8 cellular contexts compared by ENCODE assay signal in the genomic region with DNA sequence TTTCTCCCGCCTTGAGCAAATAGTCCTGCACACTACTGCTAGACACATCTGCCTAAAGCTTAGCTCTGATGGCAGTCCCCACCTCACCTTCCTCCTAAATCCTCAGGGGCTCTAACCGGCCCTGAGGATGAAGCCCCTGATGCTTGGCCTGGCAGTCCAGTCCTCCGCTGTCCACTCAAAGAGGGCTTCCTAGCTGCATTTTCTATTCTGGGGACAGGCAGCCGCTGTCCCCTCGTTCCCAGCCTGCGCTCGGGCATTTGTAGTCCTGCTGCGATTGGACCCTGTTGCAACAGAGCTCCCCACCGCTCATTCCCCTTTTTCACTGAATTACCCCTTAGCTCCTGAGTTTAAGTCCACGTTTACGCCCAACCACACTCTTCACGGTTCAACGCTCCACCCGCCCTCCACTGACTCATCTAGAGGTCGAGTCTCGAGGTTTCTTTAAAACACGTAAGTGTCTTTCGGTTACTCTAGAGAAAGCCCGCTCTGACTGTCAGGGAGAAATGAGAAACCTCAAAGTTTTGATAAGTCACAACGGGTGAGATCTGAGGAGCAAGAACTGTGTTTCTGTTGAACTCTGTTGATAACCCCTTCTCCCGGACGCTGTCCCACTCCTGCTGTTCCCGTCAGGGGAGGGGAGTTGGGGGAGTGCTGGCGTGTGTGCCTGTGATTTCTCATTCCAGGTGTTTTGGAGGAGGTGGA. TPM values are rescaled to one million over a fixed set of nuclear protein-coding genes. Genes with fewer than 3 reads are reported as not detected.
DNase-seq lines count a peak whose midpoint lies in the region; ATAC-seq, FAIRE-seq and TF ChIP-seq lines count a peak whose summit lies in the region.

No MANE protein-coding gene starts in this region.

- CTCF ChIA-PET in activated CD8-positive, alpha-beta memory T cell treated with anti-CD3 and anti-CD28 coated beads, Interleukin-2, amount 10 ng/mL, durations not matched to agents 7 days and 5 days (lab: Charles Lee): interaction anchor here (0.7 to 14.0 kb wide), 50 partner anchors 9 to 277 kb away, joined by 3 to 447 read pairs (median 6); a partner anchor contains a TSS

- peak overlapping the region; percentile 15 to 20 for H3K4me3 ChIP-seq in foreskin fibroblast (ENCODE audit: low read depth in 1 of 2, low read length in 2 of 2)

- TF ChIP-seq CTCF in foreskin fibroblast (IDR thresholded peaks at IDR 0.05; ENCODE audit: low read depth, low read length): no peak

- FAIRE-seq in frontal cortex (lab: Jason Lieb, UNC): no peak

- DNase-seq in Daoy (ENCODE audit: low read depth) (peak; percentile 83), NAMALWA (ENCODE audit: low spot score) (peak; percentile 65), foreskin fibroblast (peak in 1 of 2 donors; percentile 28), NCI-H1694 (lab: John Stamatoyannopoulos, UW) (no peak), frontal cortex (ENCODE audit: low spot score in 2 of 2) (no peak)
- peak; percentile 92 for DNase-seq in activated CD8-positive, alpha-beta memory T cell treated with anti-CD3 and anti-CD28 coated beads, Interleukin-2, amount 10 ng/mL, durations not matched to agents 7 days and 5 days
- peak; percentile 64 to 73 for DNase-seq in stimulated activated CD4-positive, alpha-beta T cell treated with anti-CD3 and anti-CD28 coated beads, Interleukin-2, amount 100 ng/mL, for 48 hours

- peaks cover 47% of the 10 kb centered on the region for H3K36me3 Mint-ChIP-seq in activated CD8-positive, alpha-beta memory T cell treated with anti-CD3 and anti-CD28 coated beads, Interleukin-2, amount 10 ng/mL, durations not matched to agents 7 days and 5 days

- peaks cover 5% of the 10 kb centered on the region for H3K27me3 Mint-ChIP-seq in activated CD8-positive, alpha-beta memory T cell treated with anti-CD3 and anti-CD28 coated beads, Interleukin-2, amount 10 ng/mL, durations not matched to agents 7 days and 5 days

- peak overlapping the region; percentile 93 for H3K27ac Mint-ChIP-seq in activated CD8-positive, alpha-beta memory T cell treated with anti-CD3 and anti-CD28 coated beads, Interleukin-2, amount 10 ng/mL, durations not matched to agents 7 days and 5 days

- peaks cover 90% of the 10 kb centered on the region for H3K4me1 Mint-ChIP-seq in activated CD8-positive, alpha-beta memory T cell treated with anti-CD3 and anti-CD28 coated beads, Interleukin-2, amount 10 ng/mL, durations not matched to agents 7 days and 5 days

- no peaks in the 10 kb centered on the region for H3K9me3 Mint-ChIP-seq in activated CD8-positive, alpha-beta memory T cell treated with anti-CD3 and anti-CD28 coated beads, Interleukin-2, amount 10 ng/mL, durations not matched to agents 7 days and 5 days (ENCODE audit: low read depth)

- H3K4me3 Mint-ChIP-seq in activated CD8-positive, alpha-beta memory T cell treated with anti-CD3 and anti-CD28 coated beads, Interleukin-2, amount 10 ng/mL, durations not matched to agents 7 days and 5 days: peak overlapping the region; percentile 77

- ATAC-seq in GM21723 (IDR thresholded peaks at IDR 0.05; ENCODE audit: unreplicated experiment): peak; percentile 53
- ATAC-seq in activated CD8-positive, alpha-beta memory T cell treated with anti-CD3 and anti-CD28 coated beads, Interleukin-2, amount 10 ng/mL, durations not matched to agents 7 days and 5 days: peak; percentile 66

RNA-seq across cellular contexts. Expression of a gene that starts 4.5 kb away (rescaled TPM):
- not detected in 2 replicates for total RNA-seq in Daoy (2014; rRNA removed; shearing (Covaris generic))
- total RNA-seq in activated CD8-positive, alpha-beta memory T cell treated with anti-CD3 and anti-CD28 coated beads, Interleukin-2, amount 10 ng/mL, durations not matched to agents 7 days and 5 days: 10 to 100 TPM; 43.5 to 83.9 TPM
- total RNA-seq in frontal cortex: not detected

RNA-seq across cellular contexts. Expression of a gene that starts 59.3 kb away (rescaled TPM):
- 0.24 and 0.40 TPM in 2 replicates for total RNA-seq in Daoy (2014; rRNA removed; shearing (Covaris generic))
- 1 to 10 TPM; 4.2 to 5.8 TPM for total RNA-seq in activated CD8-positive, alpha-beta memory T cell treated with anti-CD3 and anti-CD28 coated beads, Interleukin-2, amount 10 ng/mL, durations not matched to agents 7 days and 5 days
- total RNA-seq in frontal cortex: not detected

Comparison
In these comparisons a context has a peak if more than half of its experiments do, and no peak if none do; other contexts are left out.
1. DNase-seq: peak in Daoy (single experiment), NAMALWA (single experiment), activated CD8-positive, alpha-beta memory T cell treated with anti-CD3 and anti-CD28 coated beads, Interleukin-2, amount 10 ng/mL, durations not matched to agents 7 days and 5 days (single experiment) and stimulated activated CD4-positive, alpha-beta T cell treated with anti-CD3 and anti-CD28 coated beads, Interleukin-2, amount 100 ng/mL, for 48 hours (2 of 2); none in NCI-H1694 (single experiment) and frontal cortex (0 of 2).
2. RNA of a gene that starts 4.5 kb away (total RNA-seq): 43.5 to 83.9 TPM in activated CD8-positive, alpha-beta memory T cell treated with anti-CD3 and anti-CD28 coated beads, Interleukin-2, amount 10 ng/mL, durations not matched to agents 7 days and 5 days; not detected in Daoy and not detected in frontal cortex (single experiment); every median in the first group is over 10 times any median in the second.